ENCODE assay signal across 19 cellular contexts in the genomic region with DNA sequence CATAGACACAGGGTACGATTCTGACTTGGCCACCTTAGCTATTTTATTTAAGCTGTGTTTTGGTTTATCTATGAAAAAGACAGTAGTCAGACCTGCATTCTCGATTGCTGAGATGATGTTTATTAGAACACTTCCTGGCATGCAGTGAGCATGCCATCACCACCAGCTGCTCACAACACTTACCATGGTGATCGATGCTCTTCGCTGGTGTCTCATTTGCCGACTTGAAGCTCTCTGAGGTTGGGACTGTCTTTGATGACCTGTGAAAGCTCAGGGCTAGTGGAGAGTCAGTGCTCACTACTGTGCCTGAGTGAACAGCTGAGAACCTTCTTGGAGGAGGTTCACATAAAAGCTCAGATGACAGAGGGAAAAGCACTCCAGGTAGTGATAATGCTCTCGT. TPM values are rescaled to one million over a fixed set of nuclear protein-coding genes. Genes with fewer than 3 reads are reported as not detected.
A peak's percentile ranks its signal among the peaks of the same experiment; 100 is the strongest.
DNase-seq lines count a peak whose midpoint lies in the region; ATAC-seq and TF ChIP-seq lines count a peak whose summit lies in the region.
"Had no signal": no experiment of that assay in that cellular context is flagged by ENCODE, and none has a peak within 500 bp of the region (broad histone marks: within the 10 kb centered on the region; RNA-seq: fewer than 3 reads in every experiment).

No MANE protein-coding gene starts in this region.

- no peak overlapping the region for H3K4me2 ChIP-seq in neural progenitor cell

- peaks cover 3% of the 10 kb centered on the region for H3K9me3 Mint-ChIP-seq in neural progenitor cell
- no peaks in the 10 kb centered on the region for H3K9me3 Mint-ChIP-seq in activated naive CD8-positive, alpha-beta T cell treated with anti-CD3 and anti-CD28 coated beads, Interleukin-2, amount 50 U/mL, for 24 hours
- H3K9me3 Mint-ChIP-seq: CD8-positive, alpha-beta memory T cell; H9 had no signal

- H3K27ac Mint-ChIP-seq in neural progenitor cell, result peak overlapping the region; percentile 46
- H3K27ac Mint-ChIP-seq in activated naive CD8-positive, alpha-beta T cell treated with anti-CD3 and anti-CD28 coated beads, Interleukin-2, amount 50 U/mL, for 24 hours, result no peak overlapping the region
- H3K27ac Mint-ChIP-seq: CD8-positive, alpha-beta memory T cell had no signal

- WGBS in esophagus muscularis mucosa, result 87% methylated on average over 6 of the region's 6 CpGs

- H3K36me3 ChIP-seq in MG63, result peaks cover 18% of the 10 kb centered on the region
- peaks cover 0 to 72% (median 35%) of the 10 kb centered on the region in 4 donors for H3K36me3 ChIP-seq in esophagus muscularis mucosa
- no peaks in the 10 kb centered on the region for H3K36me3 ChIP-seq in neural progenitor cell

- H3K36me3 Mint-ChIP-seq in neural progenitor cell, result peaks cover 40% of the 10 kb centered on the region
- peaks cover 17% of the 10 kb centered on the region for H3K36me3 Mint-ChIP-seq in activated naive CD8-positive, alpha-beta T cell treated with anti-CD3 and anti-CD28 coated beads, Interleukin-2, amount 50 U/mL, for 24 hours (ENCODE audit: low read depth)

- TF ChIP-seq CTCF in esophagus muscularis mucosa (IDR thresholded peaks at IDR 0.05) (no peak), neural progenitor cell (IDR thresholded peaks at IDR 0.05) (no peak)

- H3K9me3 ChIP-seq in MG63 (no peaks in the 10 kb centered on the region), esophagus muscularis mucosa (no peaks in the 10 kb centered on the region), neural progenitor cell (ENCODE audit: low read depth) (no peaks in the 10 kb centered on the region)
- H3K9me3 ChIP-seq: BE2C had no signal

- no peak overlapping the region for H3K4me3 Mint-ChIP-seq in neural progenitor cell
- H3K4me3 Mint-ChIP-seq in activated naive CD8-positive, alpha-beta T cell treated with anti-CD3 and anti-CD28 coated beads, Interleukin-2, amount 50 U/mL, for 24 hours, result no peak overlapping the region
- H3K4me3 Mint-ChIP-seq: CD4-positive, CD25-positive, alpha-beta regulatory T cell; CD8-positive, alpha-beta memory T cell; H9 had no signal

- peaks cover 3% of the 10 kb centered on the region for H4K20me1 ChIP-seq in neural progenitor cell (ENCODE audit: low read depth)

- intact Hi-C loops in esophagus muscularis mucosa (cut with DNase I), result no loop called here

- H3K27me3 Mint-ChIP-seq in neural progenitor cell (ENCODE audit: insufficient read depth, low read depth), result no peaks in the 10 kb centered on the region
- no peaks in the 10 kb centered on the region for H3K27me3 Mint-ChIP-seq in activated naive CD8-positive, alpha-beta T cell treated with anti-CD3 and anti-CD28 coated beads, Interleukin-2, amount 50 U/mL, for 24 hours
- H3K27me3 Mint-ChIP-seq: CD4-positive, CD25-positive, alpha-beta regulatory T cell had no signal

- H3K9ac ChIP-seq in neural progenitor cell, result no peak overlapping the region

- TF ChIP-seq EP300 in esophagus muscularis mucosa (IDR thresholded peaks at IDR 0.05), result no peak

- H3K4me3 ChIP-seq in MG63, result no peak overlapping the region
- no peak overlapping the region for H3K4me3 ChIP-seq in esophagus muscularis mucosa
- H3K4me3 ChIP-seq in neural progenitor cell, result no peak overlapping the region
- H3K4me3 ChIP-seq: GM12878 had no signal

- peaks cover 26% of the 10 kb centered on the region for H3K4me1 Mint-ChIP-seq in neural progenitor cell
- peaks cover 5% of the 10 kb centered on the region for H3K4me1 Mint-ChIP-seq in activated naive CD8-positive, alpha-beta T cell treated with anti-CD3 and anti-CD28 coated beads, Interleukin-2, amount 50 U/mL, for 24 hours

- ATAC-seq in activated naive CD8-positive, alpha-beta T cell treated with anti-CD3 and anti-CD28 coated beads, Interleukin-2, amount 50 U/mL, for 24 hours, result no peak
- no peak for ATAC-seq in GM21576 (IDR thresholded peaks at IDR 0.05; ENCODE audit: unreplicated experiment)
- ATAC-seq: GM12878 had no signal

- peaks cover 5% of the 10 kb centered on the region for H3F3A ChIP-seq in neural progenitor cell (ENCODE audit: low read depth)

- DNase-seq in MG63 (peak; percentile 5), esophagus muscularis mucosa (ENCODE audit: extremely low spot score) (peak; percentile 45), neural progenitor cell (ENCODE audit: low spot score) (no peak), medulla oblongata (ENCODE audit: extremely low spot score) (no peak)
- DNase-seq in activated naive CD8-positive, alpha-beta T cell treated with anti-CD3 and anti-CD28 coated beads, Interleukin-2, amount 50 U/mL, for 24 hours, result no peak
- DNase-seq: ACHN; BE2C; C1 segment of cervical spinal cord; CD4-positive, CD25-positive, alpha-beta regulatory T cell; CD8-positive, alpha-beta memory T cell; COR-L47; DMS 273 treated with DMSO at 0.1 percent for 48 hours; DMS53; DND-41; EL; H9 had no signal

- H3K79me2 ChIP-seq in neural progenitor cell (ENCODE audit: low read depth), result no peaks in the 10 kb centered on the region

- no peak overlapping the region for H2AFZ ChIP-seq in neural progenitor cell (replicated peaks)

- no peak for TF ChIP-seq POLR2A in esophagus muscularis mucosa (IDR thresholded peaks at IDR 0.05; ENCODE audit: low read depth)

- no peak overlapping the region for H3K27ac ChIP-seq in esophagus muscularis mucosa (replicated peaks in 1 of 4)
- H3K27ac ChIP-seq in neural progenitor cell, result no peak overlapping the region

- H3K27me3 ChIP-seq in MG63, result no peaks in the 10 kb centered on the region
- H3K27me3 ChIP-seq in esophagus muscularis mucosa, result no peaks in the 10 kb centered on the region
- H3K27me3 ChIP-seq in neural progenitor cell, result no peaks in the 10 kb centered on the region
- H3K27me3 ChIP-seq: BE2C had no signal

- H3K4me1 ChIP-seq in esophagus muscularis mucosa, result no peaks in the 10 kb centered on the region
- H3K4me1 ChIP-seq in neural progenitor cell, result peaks cover 14% of the 10 kb centered on the region

RNA-seq across cellular contexts. Expression of a gene that starts 4.4 kb away (rescaled TPM):
- total RNA-seq in MG63 (2014; rRNA removed; shearing (Covaris generic); ENCODE audit: low replicate concordance), result not detected in 2 replicates
- total RNA-seq in esophagus muscularis mucosa (under 1 TPM in 2 of 4 donors, not detected in 2; 0.33 to 0.46 TPM), neural progenitor cell (ENCODE audit: low replicate concordance) (0.25 TPM in 1 of 2 replicates, not detected in the other)
- total RNA-seq: H1 had no signal

RNA-seq across cellular contexts. Expression of a gene that starts 18.5 kb away (rescaled TPM):
- total RNA-seq in MG63 (2014; rRNA removed; shearing (Covaris generic); ENCODE audit: low replicate concordance), result 42.4 and 54.1 TPM in 2 replicates
- total RNA-seq in esophagus muscularis mucosa (10 to 100 TPM; 37.0 to 56.5 (median 40.5) TPM), neural progenitor cell (ENCODE audit: low replicate concordance) (27.9 and 42.9 TPM in 2 replicates)

Comparison
In these comparisons a context has a peak if more than half of its experiments do, and no peak if none do; other contexts are left out.
1. DNase-seq: peak in MG63 (single experiment) and esophagus muscularis mucosa (single experiment); none in neural progenitor cell (single experiment), activated naive CD8-positive, alpha-beta T cell treated with anti-CD3 and anti-CD28 coated beads, Interleukin-2, amount 50 U/mL, for 24 hours (single experiment) and medulla oblongata (single experiment).